1 cellular context compared by ENCODE assay signal in genomic region chr9:4430492-4431261, GRCh38.
A peak's percentile ranks its signal among the peaks of the same experiment; 100 is the strongest.
TF ChIP-seq lines count a peak whose summit lies in the region.

No MANE protein-coding gene starts in this region.

TF ChIP-seq in GM12878, 131 proteins besides CTCF, POLR2A, EP300 and RAD21:
- TF ChIP-seq EED (IDR thresholded peaks at IDR 0.05; ENCODE audit: low read depth) (peak; percentile 59; the same call in 1 of the 2 replicates), SP1 (IDR thresholded peaks at IDR 0.05; ENCODE audit: low read depth, low read length) (no peak), RELB (IDR thresholded peaks at IDR 0.05; ENCODE audit: low read depth) (no peak), REST (IDR thresholded peaks at IDR 0.05; ENCODE audit: low read depth, low read length) (no peak), IKZF1 (conservative IDR thresholded peaks at IDR 0.05) (peak; percentile 45; the same call in 1 of the 2 replicates), ZZZ3 (IDR thresholded peaks at IDR 0.05; ENCODE audit: control insufficient read depth, insufficient read length, low read depth) (no peak), IKZF2 (IDR thresholded peaks at IDR 0.05) (peak in 1 of 2 experiments; percentile 38; a peak in 2 of 4 replicates), WRNIP1 (IDR thresholded peaks at IDR 0.05; ENCODE audit: borderline replicate concordance, low read depth, low read length) (no peak), CREB1 (IDR thresholded peaks at IDR 0.05; ENCODE audit: low read depth) (no peak), IRF4 (IDR thresholded peaks at IDR 0.05; ENCODE audit: low read depth, low read length) (0 out of 2 replicates have a peak, but pooled peaks have one; percentile 22), MXI1 (IDR thresholded peaks at IDR 0.05; ENCODE audit: low read depth, low read length) (no peak), POLR2AphosphoS2 (IDR thresholded peaks at IDR 0.05; ENCODE audit: low read depth, low read length) (no peak), SIX5 (IDR thresholded peaks at IDR 0.05; ENCODE audit: low read depth, low read length, severe bottlenecking) (no peak), SPI1 (IDR thresholded peaks at IDR 0.05; ENCODE audit: borderline replicate concordance, insufficient read depth, low read depth, low read length) (peak; percentile 92), ZBED1 (IDR thresholded peaks at IDR 0.05; ENCODE audit: borderline replicate concordance) (no peak)
